3 cellular contexts compared by ENCODE assay signal in the genomic region with DNA sequence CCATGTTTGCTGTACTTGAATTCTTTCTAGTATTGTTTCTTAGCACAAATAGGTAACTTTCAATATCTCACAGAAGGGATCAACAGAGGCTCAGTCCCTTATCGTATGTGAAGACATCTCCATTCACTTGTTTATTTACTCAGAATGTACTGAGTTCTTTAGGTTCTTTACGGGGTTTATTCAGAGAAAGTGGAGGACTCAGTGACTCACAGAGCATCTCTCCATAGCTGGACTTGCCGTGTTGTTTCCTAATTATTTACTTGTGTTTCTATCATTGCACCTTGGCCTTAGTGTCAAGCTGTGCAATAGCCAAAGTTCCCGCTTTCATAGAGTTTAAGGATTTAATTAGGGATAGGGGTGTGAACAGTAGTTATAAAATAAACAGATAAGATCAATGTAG.
TF ChIP-seq lines count a peak whose summit lies in the region.

No MANE protein-coding gene starts in this region.

TF ChIP-seq in SK-N-SH, 30 proteins besides CTCF, POLR2A, EP300 and RAD21 (continued from another document):
- TF ChIP-seq, protein P1, sequence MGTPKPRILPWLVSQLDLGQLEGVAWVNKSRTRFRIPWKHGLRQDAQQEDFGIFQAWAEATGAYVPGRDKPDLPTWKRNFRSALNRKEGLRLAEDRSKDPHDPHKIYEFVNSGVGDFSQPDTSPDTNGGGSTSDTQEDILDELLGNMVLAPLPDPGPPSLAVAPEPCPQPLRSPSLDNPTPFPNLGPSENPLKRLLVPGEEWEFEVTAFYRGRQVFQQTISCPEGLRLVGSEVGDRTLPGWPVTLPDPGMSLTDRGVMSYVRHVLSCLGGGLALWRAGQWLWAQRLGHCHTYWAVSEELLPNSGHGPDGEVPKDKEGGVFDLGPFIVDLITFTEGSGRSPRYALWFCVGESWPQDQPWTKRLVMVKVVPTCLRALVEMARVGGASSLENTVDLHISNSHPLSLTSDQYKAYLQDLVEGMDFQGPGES (IDR thresholded peaks at IDR 0.05; ENCODE audit: low read depth, low read length): no peak
- TF ChIP-seq FOXJ3 (CRISPR knock-in tag; IDR thresholded peaks at IDR 0.05) (no peak), TCF12 (IDR thresholded peaks at IDR 0.05) (no peak), MEF2A (IDR thresholded peaks at IDR 0.05; ENCODE audit: borderline replicate concordance, low read depth) (no peak), YY1 (IDR thresholded peaks at IDR 0.05; ENCODE audit: low read depth) (no peak), GABPA (IDR thresholded peaks at IDR 0.05; ENCODE audit: low read depth) (no peak), RCOR1 (IDR thresholded peaks at IDR 0.05; ENCODE audit: low read length) (no peak)
- TF ChIP-seq, protein P2, sequence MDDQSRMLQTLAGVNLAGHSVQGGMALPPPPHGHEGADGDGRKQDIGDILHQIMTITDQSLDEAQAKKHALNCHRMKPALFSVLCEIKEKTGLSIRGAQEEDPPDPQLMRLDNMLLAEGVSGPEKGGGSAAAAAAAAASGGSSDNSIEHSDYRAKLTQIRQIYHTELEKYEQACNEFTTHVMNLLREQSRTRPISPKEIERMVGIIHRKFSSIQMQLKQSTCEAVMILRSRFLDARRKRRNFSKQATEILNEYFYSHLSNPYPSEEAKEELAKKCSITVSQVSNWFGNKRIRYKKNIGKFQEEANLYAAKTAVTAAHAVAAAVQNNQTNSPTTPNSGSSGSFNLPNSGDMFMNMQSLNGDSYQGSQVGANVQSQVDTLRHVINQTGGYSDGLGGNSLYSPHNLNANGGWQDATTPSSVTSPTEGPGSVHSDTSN (IDR thresholded peaks at IDR 0.05): no peak

TF ChIP-seq in SK-N-SH treated with all-trans-retinoic acid at 6 μM for 48 hours, 23 proteins besides CTCF, POLR2A, EP300 and RAD21 (continued from another document and continues in another):
- TF ChIP-seq, protein P3, sequence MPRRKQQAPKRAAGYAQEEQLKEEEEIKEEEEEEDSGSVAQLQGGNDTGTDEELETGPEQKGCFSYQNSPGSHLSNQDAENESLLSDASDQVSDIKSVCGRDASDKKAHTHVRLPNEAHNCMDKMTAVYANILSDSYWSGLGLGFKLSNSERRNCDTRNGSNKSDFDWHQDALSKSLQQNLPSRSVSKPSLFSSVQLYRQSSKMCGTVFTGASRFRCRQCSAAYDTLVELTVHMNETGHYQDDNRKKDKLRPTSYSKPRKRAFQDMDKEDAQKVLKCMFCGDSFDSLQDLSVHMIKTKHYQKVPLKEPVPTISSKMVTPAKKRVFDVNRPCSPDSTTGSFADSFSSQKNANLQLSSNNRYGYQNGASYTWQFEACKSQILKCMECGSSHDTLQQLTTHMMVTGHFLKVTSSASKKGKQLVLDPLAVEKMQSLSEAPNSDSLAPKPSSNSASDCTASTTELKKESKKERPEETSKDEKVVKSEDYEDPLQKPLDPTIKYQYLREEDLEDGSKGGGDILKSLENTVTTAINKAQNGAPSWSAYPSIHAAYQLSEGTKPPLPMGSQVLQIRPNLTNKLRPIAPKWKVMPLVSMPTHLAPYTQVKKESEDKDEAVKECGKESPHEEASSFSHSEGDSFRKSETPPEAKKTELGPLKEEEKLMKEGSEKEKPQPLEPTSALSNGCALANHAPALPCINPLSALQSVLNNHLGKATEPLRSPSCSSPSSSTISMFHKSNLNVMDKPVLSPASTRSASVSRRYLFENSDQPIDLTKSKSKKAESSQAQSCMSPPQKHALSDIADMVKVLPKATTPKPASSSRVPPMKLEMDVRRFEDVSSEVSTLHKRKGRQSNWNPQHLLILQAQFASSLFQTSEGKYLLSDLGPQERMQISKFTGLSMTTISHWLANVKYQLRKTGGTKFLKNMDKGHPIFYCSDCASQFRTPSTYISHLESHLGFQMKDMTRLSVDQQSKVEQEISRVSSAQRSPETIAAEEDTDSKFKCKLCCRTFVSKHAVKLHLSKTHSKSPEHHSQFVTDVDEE (CRISPR knock-in tag; IDR thresholded peaks at IDR 0.05): no peak
- TF ChIP-seq ZFP30 (CRISPR knock-in tag; IDR thresholded peaks at IDR 0.05) (no peak), RARB (CRISPR knock-in tag; IDR thresholded peaks at IDR 0.05) (no peak), ISL1 (CRISPR knock-in tag; IDR thresholded peaks at IDR 0.05) (no peak), ZNF565 (CRISPR knock-in tag; conservative IDR thresholded peaks at IDR 0.05; ENCODE audit: low read depth) (no peak), ZC3H10 (CRISPR knock-in tag; IDR thresholded peaks at IDR 0.05) (no peak), ZNF70 (CRISPR knock-in tag; IDR thresholded peaks at IDR 0.05) (no peak), OSR1 (CRISPR knock-in tag; IDR thresholded peaks at IDR 0.05) (no peak), SNAI2 (CRISPR knock-in tag; IDR thresholded peaks at IDR 0.05) (no peak)
- TF ChIP-seq, protein P4, sequence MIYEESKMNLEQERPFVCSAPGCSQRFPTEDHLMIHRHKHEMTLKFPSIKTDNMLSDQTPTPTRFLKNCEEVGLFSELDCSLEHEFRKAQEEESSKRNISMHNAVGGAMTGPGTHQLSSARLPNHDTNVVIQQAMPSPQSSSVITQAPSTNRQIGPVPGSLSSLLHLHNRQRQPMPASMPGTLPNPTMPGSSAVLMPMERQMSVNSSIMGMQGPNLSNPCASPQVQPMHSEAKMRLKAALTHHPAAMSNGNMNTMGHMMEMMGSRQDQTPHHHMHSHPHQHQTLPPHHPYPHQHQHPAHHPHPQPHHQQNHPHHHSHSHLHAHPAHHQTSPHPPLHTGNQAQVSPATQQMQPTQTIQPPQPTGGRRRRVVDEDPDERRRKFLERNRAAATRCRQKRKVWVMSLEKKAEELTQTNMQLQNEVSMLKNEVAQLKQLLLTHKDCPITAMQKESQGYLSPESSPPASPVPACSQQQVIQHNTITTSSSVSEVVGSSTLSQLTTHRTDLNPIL (CRISPR knock-in tag; IDR thresholded peaks at IDR 0.05; ENCODE audit: low read depth): no peak
- TF ChIP-seq, protein P5, sequence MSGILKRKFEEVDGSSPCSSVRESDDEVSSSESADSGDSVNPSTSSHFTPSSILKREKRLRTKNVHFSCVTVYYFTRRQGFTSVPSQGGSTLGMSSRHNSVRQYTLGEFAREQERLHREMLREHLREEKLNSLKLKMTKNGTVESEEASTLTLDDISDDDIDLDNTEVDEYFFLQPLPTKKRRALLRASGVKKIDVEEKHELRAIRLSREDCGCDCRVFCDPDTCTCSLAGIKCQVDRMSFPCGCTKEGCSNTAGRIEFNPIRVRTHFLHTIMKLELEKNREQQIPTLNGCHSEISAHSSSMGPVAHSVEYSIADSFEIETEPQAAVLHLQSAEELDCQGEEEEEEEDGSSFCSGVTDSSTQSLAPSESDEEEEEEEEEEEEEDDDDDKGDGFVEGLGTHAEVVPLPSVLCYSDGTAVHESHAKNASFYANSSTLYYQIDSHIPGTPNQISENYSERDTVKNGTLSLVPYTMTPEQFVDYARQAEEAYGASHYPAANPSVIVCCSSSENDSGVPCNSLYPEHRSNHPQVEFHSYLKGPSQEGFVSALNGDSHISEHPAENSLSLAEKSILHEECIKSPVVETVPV (CRISPR knock-in tag; IDR thresholded peaks at IDR 0.05): no peak
- TF ChIP-seq, protein P6, sequence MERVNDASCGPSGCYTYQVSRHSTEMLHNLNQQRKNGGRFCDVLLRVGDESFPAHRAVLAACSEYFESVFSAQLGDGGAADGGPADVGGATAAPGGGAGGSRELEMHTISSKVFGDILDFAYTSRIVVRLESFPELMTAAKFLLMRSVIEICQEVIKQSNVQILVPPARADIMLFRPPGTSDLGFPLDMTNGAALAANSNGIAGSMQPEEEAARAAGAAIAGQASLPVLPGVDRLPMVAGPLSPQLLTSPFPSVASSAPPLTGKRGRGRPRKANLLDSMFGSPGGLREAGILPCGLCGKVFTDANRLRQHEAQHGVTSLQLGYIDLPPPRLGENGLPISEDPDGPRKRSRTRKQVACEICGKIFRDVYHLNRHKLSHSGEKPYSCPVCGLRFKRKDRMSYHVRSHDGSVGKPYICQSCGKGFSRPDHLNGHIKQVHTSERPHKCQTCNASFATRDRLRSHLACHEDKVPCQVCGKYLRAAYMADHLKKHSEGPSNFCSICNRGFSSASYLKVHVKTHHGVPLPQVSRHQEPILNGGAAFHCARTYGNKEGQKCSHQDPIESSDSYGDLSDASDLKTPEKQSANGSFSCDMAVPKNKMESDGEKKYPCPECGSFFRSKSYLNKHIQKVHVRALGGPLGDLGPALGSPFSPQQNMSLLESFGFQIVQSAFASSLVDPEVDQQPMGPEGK (CRISPR knock-in tag; IDR thresholded peaks at IDR 0.05; ENCODE audit: borderline replicate concordance): no peak

TF ChIP-seq in GM23338, 12 proteins besides CTCF, POLR2A, EP300 and RAD21 (continued from another document):
- TF ChIP-seq, protein P7, sequence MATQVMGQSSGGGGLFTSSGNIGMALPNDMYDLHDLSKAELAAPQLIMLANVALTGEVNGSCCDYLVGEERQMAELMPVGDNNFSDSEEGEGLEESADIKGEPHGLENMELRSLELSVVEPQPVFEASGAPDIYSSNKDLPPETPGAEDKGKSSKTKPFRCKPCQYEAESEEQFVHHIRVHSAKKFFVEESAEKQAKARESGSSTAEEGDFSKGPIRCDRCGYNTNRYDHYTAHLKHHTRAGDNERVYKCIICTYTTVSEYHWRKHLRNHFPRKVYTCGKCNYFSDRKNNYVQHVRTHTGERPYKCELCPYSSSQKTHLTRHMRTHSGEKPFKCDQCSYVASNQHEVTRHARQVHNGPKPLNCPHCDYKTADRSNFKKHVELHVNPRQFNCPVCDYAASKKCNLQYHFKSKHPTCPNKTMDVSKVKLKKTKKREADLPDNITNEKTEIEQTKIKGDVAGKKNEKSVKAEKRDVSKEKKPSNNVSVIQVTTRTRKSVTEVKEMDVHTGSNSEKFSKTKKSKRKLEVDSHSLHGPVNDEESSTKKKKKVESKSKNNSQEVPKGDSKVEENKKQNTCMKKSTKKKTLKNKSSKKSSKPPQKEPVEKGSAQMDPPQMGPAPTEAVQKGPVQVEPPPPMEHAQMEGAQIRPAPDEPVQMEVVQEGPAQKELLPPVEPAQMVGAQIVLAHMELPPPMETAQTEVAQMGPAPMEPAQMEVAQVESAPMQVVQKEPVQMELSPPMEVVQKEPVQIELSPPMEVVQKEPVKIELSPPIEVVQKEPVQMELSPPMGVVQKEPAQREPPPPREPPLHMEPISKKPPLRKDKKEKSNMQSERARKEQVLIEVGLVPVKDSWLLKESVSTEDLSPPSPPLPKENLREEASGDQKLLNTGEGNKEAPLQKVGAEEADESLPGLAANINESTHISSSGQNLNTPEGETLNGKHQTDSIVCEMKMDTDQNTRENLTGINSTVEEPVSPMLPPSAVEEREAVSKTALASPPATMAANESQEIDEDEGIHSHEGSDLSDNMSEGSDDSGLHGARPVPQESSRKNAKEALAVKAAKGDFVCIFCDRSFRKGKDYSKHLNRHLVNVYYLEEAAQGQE (IDR thresholded peaks at IDR 0.05; ENCODE audit: unreplicated experiment): no peak
- TF ChIP-seq, protein P8, sequence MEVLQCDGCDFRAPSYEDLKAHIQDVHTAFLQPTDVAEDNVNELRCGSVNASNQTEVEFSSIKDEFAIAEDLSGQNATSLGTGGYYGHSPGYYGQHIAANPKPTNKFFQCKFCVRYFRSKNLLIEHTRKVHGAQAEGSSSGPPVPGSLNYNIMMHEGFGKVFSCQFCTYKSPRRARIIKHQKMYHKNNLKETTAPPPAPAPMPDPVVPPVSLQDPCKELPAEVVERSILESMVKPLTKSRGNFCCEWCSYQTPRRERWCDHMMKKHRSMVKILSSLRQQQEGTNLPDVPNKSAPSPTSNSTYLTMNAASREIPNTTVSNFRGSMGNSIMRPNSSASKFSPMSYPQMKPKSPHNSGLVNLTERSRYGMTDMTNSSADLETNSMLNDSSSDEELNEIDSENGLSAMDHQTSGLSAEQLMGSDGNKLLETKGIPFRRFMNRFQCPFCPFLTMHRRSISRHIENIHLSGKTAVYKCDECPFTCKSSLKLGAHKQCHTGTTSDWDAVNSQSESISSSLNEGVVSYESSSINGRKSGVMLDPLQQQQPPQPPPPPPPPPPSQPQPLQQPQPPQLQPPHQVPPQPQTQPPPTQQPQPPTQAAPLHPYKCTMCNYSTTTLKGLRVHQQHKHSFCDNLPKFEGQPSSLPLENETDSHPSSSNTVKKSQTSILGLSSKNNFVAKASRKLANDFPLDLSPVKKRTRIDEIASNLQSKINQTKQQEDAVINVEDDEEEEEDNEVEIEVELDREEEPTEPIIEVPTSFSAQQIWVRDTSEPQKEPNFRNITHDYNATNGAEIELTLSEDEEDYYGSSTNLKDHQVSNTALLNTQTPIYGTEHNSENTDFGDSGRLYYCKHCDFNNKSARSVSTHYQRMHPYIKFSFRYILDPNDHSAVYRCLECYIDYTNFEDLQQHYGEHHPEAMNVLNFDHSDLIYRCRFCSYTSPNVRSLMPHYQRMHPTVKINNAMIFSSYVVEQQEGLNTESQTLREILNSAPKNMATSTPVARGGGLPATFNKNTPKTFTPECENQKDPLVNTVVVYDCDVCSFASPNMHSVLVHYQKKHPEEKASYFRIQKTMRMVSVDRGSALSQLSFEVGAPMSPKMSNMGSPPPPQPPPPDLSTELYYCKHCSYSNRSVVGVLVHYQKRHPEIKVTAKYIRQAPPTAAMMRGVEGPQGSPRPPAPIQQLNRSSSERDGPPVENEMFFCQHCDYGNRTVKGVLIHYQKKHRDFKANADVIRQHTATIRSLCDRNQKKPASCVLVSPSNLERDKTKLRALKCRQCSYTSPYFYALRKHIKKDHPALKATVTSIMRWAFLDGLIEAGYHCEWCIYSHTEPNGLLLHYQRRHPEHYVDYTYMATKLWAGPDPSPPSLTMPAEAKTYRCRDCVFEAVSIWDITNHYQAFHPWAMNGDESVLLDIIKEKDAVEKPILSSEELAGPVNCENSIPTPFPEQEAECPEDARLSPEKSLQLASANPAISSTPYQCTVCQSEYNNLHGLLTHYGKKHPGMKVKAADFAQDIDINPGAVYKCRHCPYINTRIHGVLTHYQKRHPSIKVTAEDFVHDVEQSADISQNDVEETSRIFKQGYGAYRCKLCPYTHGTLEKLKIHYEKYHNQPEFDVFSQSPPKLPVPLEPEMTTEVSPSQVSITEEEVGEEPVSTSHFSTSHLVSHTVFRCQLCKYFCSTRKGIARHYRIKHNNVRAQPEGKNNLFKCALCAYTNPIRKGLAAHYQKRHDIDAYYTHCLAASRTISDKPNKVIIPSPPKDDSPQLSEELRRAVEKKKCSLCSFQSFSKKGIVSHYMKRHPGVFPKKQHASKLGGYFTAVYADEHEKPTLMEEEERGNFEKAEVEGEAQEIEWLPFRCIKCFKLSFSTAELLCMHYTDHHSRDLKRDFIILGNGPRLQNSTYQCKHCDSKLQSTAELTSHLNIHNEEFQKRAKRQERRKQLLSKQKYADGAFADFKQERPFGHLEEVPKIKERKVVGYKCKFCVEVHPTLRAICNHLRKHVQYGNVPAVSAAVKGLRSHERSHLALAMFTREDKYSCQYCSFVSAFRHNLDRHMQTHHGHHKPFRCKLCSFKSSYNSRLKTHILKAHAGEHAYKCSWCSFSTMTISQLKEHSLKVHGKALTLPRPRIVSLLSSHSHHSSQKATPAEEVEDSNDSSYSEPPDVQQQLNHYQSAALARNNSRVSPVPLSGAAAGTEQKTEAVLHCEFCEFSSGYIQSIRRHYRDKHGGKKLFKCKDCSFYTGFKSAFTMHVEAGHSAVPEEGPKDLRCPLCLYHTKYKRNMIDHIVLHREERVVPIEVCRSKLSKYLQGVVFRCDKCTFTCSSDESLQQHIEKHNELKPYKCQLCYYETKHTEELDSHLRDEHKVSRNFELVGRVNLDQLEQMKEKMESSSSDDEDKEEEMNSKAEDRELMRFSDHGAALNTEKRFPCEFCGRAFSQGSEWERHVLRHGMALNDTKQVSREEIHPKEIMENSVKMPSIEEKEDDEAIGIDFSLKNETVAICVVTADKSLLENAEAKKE (CRISPR knock-in tag; IDR thresholded peaks at IDR 0.05): no peak
- TF ChIP-seq EZH2 (IDR thresholded peaks at IDR 0.05; ENCODE audit: low read depth, unreplicated experiment) (no peak), ZNF331 (CRISPR knock-in tag; IDR thresholded peaks at IDR 0.05; ENCODE audit: low read depth) (no peak), NANOG (IDR thresholded peaks at IDR 0.05; ENCODE audit: borderline replicate concordance) (no peak), POLR2AphosphoS5 (IDR thresholded peaks at IDR 0.05; ENCODE audit: low read depth) (no peak), JUNB (IDR thresholded peaks at IDR 0.05; ENCODE audit: unreplicated experiment) (no peak)
- TF ChIP-seq, protein P9, sequence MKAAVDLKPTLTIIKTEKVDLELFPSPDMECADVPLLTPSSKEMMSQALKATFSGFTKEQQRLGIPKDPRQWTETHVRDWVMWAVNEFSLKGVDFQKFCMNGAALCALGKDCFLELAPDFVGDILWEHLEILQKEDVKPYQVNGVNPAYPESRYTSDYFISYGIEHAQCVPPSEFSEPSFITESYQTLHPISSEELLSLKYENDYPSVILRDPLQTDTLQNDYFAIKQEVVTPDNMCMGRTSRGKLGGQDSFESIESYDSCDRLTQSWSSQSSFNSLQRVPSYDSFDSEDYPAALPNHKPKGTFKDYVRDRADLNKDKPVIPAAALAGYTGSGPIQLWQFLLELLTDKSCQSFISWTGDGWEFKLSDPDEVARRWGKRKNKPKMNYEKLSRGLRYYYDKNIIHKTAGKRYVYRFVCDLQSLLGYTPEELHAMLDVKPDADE (IDR thresholded peaks at IDR 0.05): no peak
